Comparison of ENCODE assay signal across 1 cellular context in genomic region chr20:46406200-46406985, GRCh38.
TF ChIP-seq lines count a peak whose summit lies in the region.

A gene with protein sequence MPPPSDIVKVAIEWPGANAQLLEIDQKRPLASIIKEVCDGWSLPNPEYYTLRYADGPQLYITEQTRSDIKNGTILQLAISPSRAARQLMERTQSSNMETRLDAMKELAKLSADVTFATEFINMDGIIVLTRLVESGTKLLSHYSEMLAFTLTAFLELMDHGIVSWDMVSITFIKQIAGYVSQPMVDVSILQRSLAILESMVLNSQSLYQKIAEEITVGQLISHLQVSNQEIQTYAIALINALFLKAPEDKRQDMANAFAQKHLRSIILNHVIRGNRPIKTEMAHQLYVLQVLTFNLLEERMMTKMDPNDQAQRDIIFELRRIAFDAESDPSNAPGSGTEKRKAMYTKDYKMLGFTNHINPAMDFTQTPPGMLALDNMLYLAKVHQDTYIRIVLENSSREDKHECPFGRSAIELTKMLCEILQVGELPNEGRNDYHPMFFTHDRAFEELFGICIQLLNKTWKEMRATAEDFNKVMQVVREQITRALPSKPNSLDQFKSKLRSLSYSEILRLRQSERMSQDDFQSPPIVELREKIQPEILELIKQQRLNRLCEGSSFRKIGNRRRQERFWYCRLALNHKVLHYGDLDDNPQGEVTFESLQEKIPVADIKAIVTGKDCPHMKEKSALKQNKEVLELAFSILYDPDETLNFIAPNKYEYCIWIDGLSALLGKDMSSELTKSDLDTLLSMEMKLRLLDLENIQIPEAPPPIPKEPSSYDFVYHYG (minus strand): TSS chr20:46406615. CDS start chr20:46394482, 12,133 bp downstream.

TF ChIP-seq in HepG2, 621 proteins besides CTCF, POLR2A, EP300 and RAD21 (continued from another document and continues in another):
- TF ChIP-seq, protein P1, sequence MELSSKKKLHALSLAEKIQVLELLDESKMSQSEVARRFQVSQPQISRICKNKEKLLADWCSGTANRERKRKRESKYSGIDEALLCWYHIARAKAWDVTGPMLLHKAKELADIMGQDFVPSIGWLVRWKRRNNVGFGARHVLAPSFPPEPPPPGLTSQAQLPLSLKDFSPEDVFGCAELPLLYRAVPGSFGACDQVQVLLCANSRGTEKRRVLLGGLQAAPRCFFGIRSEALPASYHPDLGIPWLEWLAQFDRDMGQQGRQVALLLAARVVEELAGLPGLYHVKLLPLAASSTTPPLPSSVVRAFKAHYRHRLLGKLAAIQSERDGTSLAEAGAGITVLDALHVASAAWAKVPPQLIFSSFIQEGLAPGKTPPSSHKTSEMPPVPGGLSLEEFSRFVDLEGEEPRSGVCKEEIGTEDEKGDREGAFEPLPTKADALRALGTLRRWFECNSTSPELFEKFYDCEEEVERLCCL (CRISPR knock-in tag; IDR thresholded peaks at IDR 0.05; ENCODE audit: borderline replicate concordance): peak; percentile 73; the same call in 1 of the 2 replicates
- no peak for TF ChIP-seq RXRA (CRISPR knock-in tag; IDR thresholded peaks at IDR 0.05)
- no peak for TF ChIP-seq ZNF10 (CRISPR knock-in tag; IDR thresholded peaks at IDR 0.05; ENCODE audit: borderline replicate concordance, low read depth)
- peak; percentile 59; the same call in 1 of the 2 replicates for TF ChIP-seq ZNF678 (CRISPR knock-in tag; IDR thresholded peaks at IDR 0.05)
- TF ChIP-seq ATF7-NPFF (CRISPR knock-in tag; IDR thresholded peaks at IDR 0.05; ENCODE audit: low read depth): no peak; the same call in 1 of the 2 replicates
- TF ChIP-seq ZSCAN29 (CRISPR knock-in tag; conservative IDR thresholded peaks at IDR 0.05): 0 out of 2 replicates have a peak, but pooled peaks have one; percentile 72
- TF ChIP-seq, protein P2, sequence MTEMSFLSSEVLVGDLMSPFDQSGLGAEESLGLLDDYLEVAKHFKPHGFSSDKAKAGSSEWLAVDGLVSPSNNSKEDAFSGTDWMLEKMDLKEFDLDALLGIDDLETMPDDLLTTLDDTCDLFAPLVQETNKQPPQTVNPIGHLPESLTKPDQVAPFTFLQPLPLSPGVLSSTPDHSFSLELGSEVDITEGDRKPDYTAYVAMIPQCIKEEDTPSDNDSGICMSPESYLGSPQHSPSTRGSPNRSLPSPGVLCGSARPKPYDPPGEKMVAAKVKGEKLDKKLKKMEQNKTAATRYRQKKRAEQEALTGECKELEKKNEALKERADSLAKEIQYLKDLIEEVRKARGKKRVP (CRISPR knock-in tag; IDR thresholded peaks at IDR 0.05): no peak
- TF ChIP-seq GLMP (CRISPR knock-in tag; IDR thresholded peaks at IDR 0.05; ENCODE audit: borderline replicate concordance): no peak
- TF ChIP-seq ZNF256 (CRISPR knock-in tag; conservative IDR thresholded peaks at IDR 0.05): no peak
- no peak for TF ChIP-seq ATF3 (CRISPR knock-in tag; IDR thresholded peaks at IDR 0.05)
- TF ChIP-seq CBX5 (CRISPR knock-in tag; IDR thresholded peaks at IDR 0.05; ENCODE audit: borderline replicate concordance): no peak
- TF ChIP-seq SKIL (CRISPR knock-in tag; IDR thresholded peaks at IDR 0.05; ENCODE audit: borderline replicate concordance): no peak
- TF ChIP-seq ZNF644 (CRISPR knock-in tag; IDR thresholded peaks at IDR 0.05; ENCODE audit: low read depth): no peak
- TF ChIP-seq PHF8 (CRISPR knock-in tag; IDR thresholded peaks at IDR 0.05): peak; percentile 98
- TF ChIP-seq KLF11 (CRISPR knock-in tag; IDR thresholded peaks at IDR 0.05): peak; percentile 96; the same call in 1 of the 2 replicates
- peak; percentile 24; the same call in 1 of the 2 replicates for TF ChIP-seq RARA (CRISPR knock-in tag; IDR thresholded peaks at IDR 0.05)
- peak; percentile 88; the same call in 1 of the 2 replicates for TF ChIP-seq ZNF563 (CRISPR knock-in tag; IDR thresholded peaks at IDR 0.05)
- peak; percentile 34; the same call in 1 of the 2 replicates for TF ChIP-seq TOE1 (CRISPR knock-in tag; IDR thresholded peaks at IDR 0.05)
- TF ChIP-seq KDM2A (CRISPR knock-in tag; IDR thresholded peaks at IDR 0.05; ENCODE audit: borderline replicate concordance, low read depth): peak; percentile 15; the same call in 1 of the 2 replicates
- TF ChIP-seq SIX1 (CRISPR knock-in tag; IDR thresholded peaks at IDR 0.05; ENCODE audit: borderline replicate concordance): no peak
- no peak; the same call in 1 of the 2 replicates for TF ChIP-seq ZNF441 (CRISPR knock-in tag; IDR thresholded peaks at IDR 0.05; ENCODE audit: borderline replicate concordance)
- TF ChIP-seq SP5 (CRISPR knock-in tag; IDR thresholded peaks at IDR 0.05; ENCODE audit: borderline replicate concordance, low read depth): peak; percentile 81
- no peak for TF ChIP-seq GRHL1 (CRISPR knock-in tag; conservative IDR thresholded peaks at IDR 0.05)
- TF ChIP-seq CBX1 (IDR thresholded peaks at IDR 0.05; ENCODE audit: low read depth): no peak
- no peak for TF ChIP-seq RFX5 (IDR thresholded peaks at IDR 0.05; ENCODE audit: low read depth, low read length)
- no peak for TF ChIP-seq ELK4 (CRISPR knock-in tag; IDR thresholded peaks at IDR 0.05; ENCODE audit: borderline replicate concordance)
- TF ChIP-seq MYNN (CRISPR knock-in tag; IDR thresholded peaks at IDR 0.05; ENCODE audit: low read depth): no peak
- TF ChIP-seq JARID2 (CRISPR knock-in tag; IDR thresholded peaks at IDR 0.05; ENCODE audit: insufficient replicate concordance): no peak
- no peak for TF ChIP-seq ZKSCAN5 (CRISPR knock-in tag; IDR thresholded peaks at IDR 0.05)
- TF ChIP-seq SMAD3 (CRISPR knock-in tag; IDR thresholded peaks at IDR 0.05): no peak; the same call in none of the 2 replicates
- no peak for TF ChIP-seq RERE (CRISPR knock-in tag; IDR thresholded peaks at IDR 0.05; ENCODE audit: low read depth)
- peak; percentile 69 for TF ChIP-seq ZNF430 (CRISPR knock-in tag; IDR thresholded peaks at IDR 0.05)
- no peak for TF ChIP-seq ZFP1 (CRISPR knock-in tag; IDR thresholded peaks at IDR 0.05)
- TF ChIP-seq ZFP41 (CRISPR knock-in tag; IDR thresholded peaks at IDR 0.05; ENCODE audit: borderline replicate concordance): no peak
- TF ChIP-seq ZBTB14 (CRISPR knock-in tag; IDR thresholded peaks at IDR 0.05): peak; percentile 53
- TF ChIP-seq MIXL1 (CRISPR knock-in tag; IDR thresholded peaks at IDR 0.05): peak; percentile 37; the same call in 1 of the 2 replicates
- TF ChIP-seq ZFX (CRISPR knock-in tag; IDR thresholded peaks at IDR 0.05; ENCODE audit: low read depth): peak; percentile 100
- TF ChIP-seq ZNF652 (CRISPR knock-in tag; IDR thresholded peaks at IDR 0.05; ENCODE audit: borderline replicate concordance, low read depth): no peak
- TF ChIP-seq DNMT1 (CRISPR knock-in tag; IDR thresholded peaks at IDR 0.05): peak; percentile 21; the same call in 1 of the 2 replicates
- 0 out of 2 replicates have a peak, but pooled peaks have one; percentile 23 for TF ChIP-seq U2AF2 (IDR thresholded peaks at IDR 0.05; ENCODE audit: low read depth, low read length)
- no peak for TF ChIP-seq ZNF282 (IDR thresholded peaks at IDR 0.05; ENCODE audit: partially characterized antibody)
- TF ChIP-seq ZNF761 (CRISPR knock-in tag; conservative IDR thresholded peaks at IDR 0.05): no peak; the same call in 1 of the 2 replicates
